Comparison of ENCODE assay signal across 11 cellular contexts in genomic region chr2:32824415-32824814, GRCh38.
"Had no signal": no experiment of that assay in that cellular context is flagged by ENCODE, and none has a peak within 500 bp of the region (broad histone marks: within the 10 kb centered on the region; RNA-seq: fewer than 3 reads in every experiment).

No MANE protein-coding gene starts in this region.

- H3K9me3 ChIP-seq: vagina had no signal

- H3K27me3 Mint-ChIP-seq: activated B cell treated with CpG ODN at 0.5 μM for 24 hours; activated CD4-positive, alpha-beta T cell treated with anti-CD3 and anti-CD28 coated beads, Interleukin-2, amount 10 ng/mL, durations not matched to agents 24 days and 14 days; T-helper 17 cell had no signal

- DNase-seq: activated B cell treated with CpG ODN at 0.5 μM for 24 hours; activated CD4-positive, alpha-beta T cell treated with anti-CD3 and anti-CD28 coated beads, Interleukin-2, amount 10 ng/mL, durations not matched to agents 24 days and 14 days; activated naive CD4-positive, alpha-beta T cell treated with Interleukin-2 at 50 U/mL for 16 hours; adrenal gland; lower lobe of right lung; T-helper 17 cell had no signal

- ATAC-seq: lower lobe of right lung; natural killer cell treated with Interleukin-12 subunit alpha and Interleukin-12 subunit beta and Interleukin-15 and Interleukin-18, amount 100 ng/mL, for 72 hours; stimulated activated effector memory CD8-positive, alpha-beta T cell treated with anti-CD3 and anti-CD28 coated beads, Interleukin-12 subunit alpha, Interleukin-12 subunit beta, amount 100 ng/mL, for 72 hours; T-helper 17 cell had no signal

- H3K36me3 ChIP-seq: adrenal gland had no signal

- H3K4me1 Mint-ChIP-seq: activated CD4-positive, alpha-beta T cell treated with anti-CD3 and anti-CD28 coated beads, Interleukin-2, amount 10 ng/mL, durations not matched to agents 24 days and 14 days; stimulated activated effector memory CD8-positive, alpha-beta T cell treated with anti-CD3 and anti-CD28 coated beads, Interleukin-12 subunit alpha, Interleukin-12 subunit beta, amount 100 ng/mL, for 72 hours; T-helper 17 cell had no signal

- H3K4me2 ChIP-seq: smooth muscle cell had no signal

- H3K4me3 ChIP-seq: adrenal gland, lower lobe of right lung, smooth muscle cell, tibial nerve, vagina had no signal

- H3K27ac Mint-ChIP-seq: activated B cell treated with CpG ODN at 0.5 μM for 24 hours; activated CD4-positive, alpha-beta T cell treated with anti-CD3 and anti-CD28 coated beads, Interleukin-2, amount 10 ng/mL, durations not matched to agents 24 days and 14 days; natural killer cell treated with Interleukin-12 subunit alpha and Interleukin-12 subunit beta and Interleukin-15 and Interleukin-18, amount 100 ng/mL, for 72 hours; stimulated activated effector memory CD8-positive, alpha-beta T cell treated with anti-CD3 and anti-CD28 coated beads, Interleukin-12 subunit alpha, Interleukin-12 subunit beta, amount 100 ng/mL, for 72 hours; T-helper 17 cell had no signal

- H3K36me3 Mint-ChIP-seq: natural killer cell treated with Interleukin-12 subunit alpha and Interleukin-12 subunit beta and Interleukin-15 and Interleukin-18, amount 100 ng/mL, for 72 hours; stimulated activated effector memory CD8-positive, alpha-beta T cell treated with anti-CD3 and anti-CD28 coated beads, Interleukin-12 subunit alpha, Interleukin-12 subunit beta, amount 100 ng/mL, for 72 hours had no signal

- H3K27ac ChIP-seq: adrenal gland, lower lobe of right lung, vagina had no signal

- H3K4me1 ChIP-seq: lower lobe of right lung, vagina had no signal

- H3K27me3 ChIP-seq: adrenal gland, tibial nerve, vagina had no signal

- H3K9me3 Mint-ChIP-seq: activated CD4-positive, alpha-beta T cell treated with anti-CD3 and anti-CD28 coated beads, Interleukin-2, amount 10 ng/mL, durations not matched to agents 24 days and 14 days had no signal

- H3K4me3 Mint-ChIP-seq: activated B cell treated with CpG ODN at 0.5 μM for 24 hours; activated CD4-positive, alpha-beta T cell treated with anti-CD3 and anti-CD28 coated beads, Interleukin-2, amount 10 ng/mL, durations not matched to agents 24 days and 14 days; natural killer cell treated with Interleukin-12 subunit alpha and Interleukin-12 subunit beta and Interleukin-15 and Interleukin-18, amount 100 ng/mL, for 72 hours; stimulated activated effector memory CD8-positive, alpha-beta T cell treated with anti-CD3 and anti-CD28 coated beads, Interleukin-12 subunit alpha, Interleukin-12 subunit beta, amount 100 ng/mL, for 72 hours; T-helper 17 cell had no signal
